Comparison of ENCODE assay signal across 20 cellular contexts in the genomic region with DNA sequence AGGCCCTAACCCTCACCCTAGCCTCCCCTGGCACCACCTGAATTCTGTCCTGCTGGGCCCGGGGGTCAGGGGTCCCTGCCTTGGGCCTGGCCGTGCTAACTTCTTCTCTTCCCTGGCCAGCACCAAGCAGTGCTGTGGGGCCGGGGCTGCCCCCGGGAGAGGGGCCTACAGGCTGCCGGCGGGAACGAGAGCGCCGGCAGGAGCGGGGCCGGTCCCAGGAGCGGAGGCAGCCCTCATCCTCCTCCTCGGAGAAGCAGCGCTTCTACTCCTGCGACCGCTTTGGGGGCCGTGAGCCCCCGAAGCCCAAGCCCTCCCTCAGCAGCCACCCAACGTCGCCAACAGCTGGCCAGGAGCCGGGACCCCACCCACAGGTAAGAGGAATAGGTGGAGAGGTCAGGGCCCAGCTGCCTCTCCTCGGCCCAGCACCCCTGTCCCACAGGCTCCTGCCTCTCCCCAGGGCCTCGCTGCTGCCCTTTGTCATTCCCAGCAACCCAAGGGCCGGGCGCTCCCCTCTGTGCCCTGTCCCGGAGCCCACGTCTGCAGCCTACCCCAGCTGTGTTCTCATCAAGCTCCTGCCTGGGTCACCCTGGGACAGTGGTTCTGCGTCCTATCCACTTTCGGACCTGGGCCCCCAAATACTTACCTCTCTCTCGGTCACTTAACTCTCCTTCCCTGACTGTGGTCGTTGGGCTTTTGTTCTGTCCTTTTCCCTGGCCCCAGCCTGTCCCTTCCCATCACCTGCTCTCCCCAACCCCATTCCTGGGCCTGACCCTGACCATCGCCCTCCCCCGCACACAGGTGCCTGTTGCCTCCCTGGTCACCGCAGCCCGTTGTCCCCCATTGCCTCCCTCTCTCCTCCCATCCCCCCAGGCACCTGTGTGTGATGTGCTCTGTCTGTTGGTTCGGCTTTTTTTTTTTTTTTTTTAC.
"Had no signal": no experiment of that assay in that cellular context is flagged by ENCODE, and none has a peak within 500 bp of the region (broad histone marks: within the 10 kb centered on the region; RNA-seq: fewer than 3 reads in every experiment).

No MANE protein-coding gene starts in this region.

- H3K4me3 ChIP-seq: lung, ovary, psoas muscle, sigmoid colon, thoracic aorta, tibial nerve, upper lobe of left lung had no signal

- H3K4me1 ChIP-seq: psoas muscle, sigmoid colon, tibial nerve, upper lobe of left lung had no signal

- H3K9me3 ChIP-seq: ovary, psoas muscle, sigmoid colon, thoracic aorta, tibial nerve, upper lobe of left lung had no signal

- ATAC-seq: naive thymus-derived CD8-positive, alpha-beta T cell; psoas muscle; right cardiac atrium; stimulated activated effector memory CD8-positive, alpha-beta T cell treated with anti-CD3 and anti-CD28 coated beads, Interleukin-12 subunit alpha, Interleukin-12 subunit beta, amount 100 ng/mL, for 72 hours had no signal

- H3K36me3 ChIP-seq: ovary, sigmoid colon, thoracic aorta, tibial nerve, upper lobe of left lung had no signal

- H3K27me3 ChIP-seq: ovary, tibial nerve, upper lobe of left lung had no signal

- DNase-seq: cortex of kidney; effector CD4-positive, alpha-beta T cell; hypothalamus; immature natural killer cell; islet precursor cell; naive thymus-derived CD8-positive, alpha-beta T cell; nephron progenitor cell; nucleus accumbens; ovary; sigmoid colon; stimulated activated CD4-positive, alpha-beta T cell treated with anti-CD3 and anti-CD28 coated beads, Interleukin-2, amount 100 ng/mL, for 24 hours; stimulated activated CD4-positive, alpha-beta T cell treated with anti-CD3 and anti-CD28 coated beads, Interleukin-4, amount 100 ng/mL, for 24 hours; stimulated activated naive CD4-positive, alpha-beta T cell treated with Interleukin-2 at 50 U/mL for 16 hours had no signal

- H3K27ac ChIP-seq: ovary, psoas muscle, sigmoid colon, thoracic aorta, tibial nerve, upper lobe of left lung had no signal
